Comparison of ENCODE assay signal across 25 cellular contexts in genomic region chr2:160199053-160199452, GRCh38. TPM values are rescaled to one million over a fixed set of nuclear protein-coding genes. Genes with fewer than 3 reads are reported as not detected.
DNase-seq lines count a peak whose midpoint lies in the region; ATAC-seq, FAIRE-seq and TF ChIP-seq lines count a peak whose summit lies in the region.
"Had no signal": no experiment of that assay in that cellular context is flagged by ENCODE, and none has a peak within 500 bp of the region (broad histone marks: within the 10 kb centered on the region; RNA-seq: fewer than 3 reads in every experiment).

No MANE protein-coding gene starts in this region.

- no peak overlapping the region for H3K56ac ChIP-seq in H1 (replicated peaks; ENCODE audit: insufficient read length, low read depth, low read length)

- H2BK12ac ChIP-seq in H1 (ENCODE audit: low read depth, low read length) = no peak overlapping the region

- H3K4me3 ChIP-seq in H1 (ENCODE audit: extremely low read depth in 1 of 4, insufficient read depth in 2 of 4, low read depth in 3 of 4, low read length in 4 of 4) (no peak overlapping the region), psoas muscle (no peak overlapping the region), uterus (no peak overlapping the region)
- H3K4me3 ChIP-seq: coronary artery, heart right ventricle had no signal

- peak overlapping the region; percentile 75 for H3K4me3 Mint-ChIP-seq in Calu3 (ENCODE audit: low read depth, unreplicated experiment)
- H3K4me3 Mint-ChIP-seq: activated CD8-positive, alpha-beta T cell treated with anti-CD3 and anti-CD28 coated beads, Interleukin-2, amount 10 ng/mL, durations not matched to agents 7 days and 5 days; CD8-positive, alpha-beta T cell; memory B cell; natural killer cell had no signal

- no peak overlapping the region for H4K91ac ChIP-seq in H1 (replicated peaks; ENCODE audit: insufficient read length, low read length)

- no peak overlapping the region for H3K18ac ChIP-seq in H1 (ENCODE audit: extremely low read depth, low read length)

- no peaks in the 10 kb centered on the region for H3K23me2 ChIP-seq in H1 (ENCODE audit: low read depth, low read length)

- 0 out of 2 replicates have a peak overlapping the region, but pooled peaks have one; percentile 25 for H2AFZ ChIP-seq in H1 (ENCODE audit: low read length)

- H3K27ac ChIP-seq in H1 (ENCODE audit: low read depth, low read length) (no peak overlapping the region), psoas muscle (peak overlapping the region; percentile 30), uterus (no peak overlapping the region)
- H3K27ac ChIP-seq: brain microvascular endothelial cell, coronary artery, heart right ventricle had no signal

- intact Hi-C loops in Calu3 (cut with micrococcal nuclease; ENCODE audit: unreplicated experiment) (no loop called here), left colon (cut with DNase I, micrococcal nuclease) (no loop called here), psoas muscle (cut with DNase I) (no loop called here), uterus (cut with DNase I; ENCODE audit: low total_unique reads) (no loop called here)

- no peak for FAIRE-seq in H1 (lab: Jason Lieb, UNC)
- FAIRE-seq: GM18507 had no signal

- no peak overlapping the region for H3K9ac ChIP-seq in H1 (replicated peaks in 1 of 4; ENCODE audit: extremely low read depth in 1 of 4, low read depth in 3 of 4, low read length in 3 of 4)

- TF ChIP-seq POLR2A in H1 (IDR thresholded peaks at IDR 0.05; ENCODE audit: control extremely low read depth in 1 of 2, low read depth in 2 of 2, low read length in 2 of 2) (no peak), uterus (IDR thresholded peaks at IDR 0.05) (no peak)

- H3K4ac ChIP-seq in H1 (replicated peaks; ENCODE audit: insufficient read length, low read depth, low read length) = no peak overlapping the region

- no peaks in the 10 kb centered on the region for H3K9me3 Mint-ChIP-seq in Calu3 (ENCODE audit: low read depth, unreplicated experiment)
- H3K9me3 Mint-ChIP-seq: CD8-positive, alpha-beta T cell; memory B cell had no signal

- WGBS in H1 (ENCODE audit: extremely low coverage in 1 of 2, insufficient coverage in 1 of 2, insufficient read length in 1 of 2, insufficient replicate concordance in 2 of 2, low coverage in 1 of 2, low lambda C conversion rate in 2 of 2, missing lambda C conversion rate in 1 of 2), 2 experiments = 92% methylated on average over 1 of the region's 1 CpG; no CpG with 5 or more reads in 1 of the 2 experiments
- 93 to 96% (median 95%) methylated on average over 1 of the region's 1 CpG for WGBS in psoas muscle, 3 donors

- H3K4me1 Mint-ChIP-seq in Calu3 (ENCODE audit: low read depth, unreplicated experiment) = peaks cover 44% of the 10 kb centered on the region

- no peaks in the 10 kb centered on the region for H3K36me3 ChIP-seq in H1 (ENCODE audit: control insufficient read depth in 2 of 4, insufficient read depth in 4 of 4, low read length in 3 of 4)
- peaks cover 0 to 9% of the 10 kb centered on the region in 2 donors for H3K36me3 ChIP-seq in psoas muscle (ENCODE audit: insufficient read depth in 1 of 2, low read depth in 1 of 2)
- H3K36me3 ChIP-seq in uterus = no peaks in the 10 kb centered on the region
- H3K36me3 ChIP-seq: brain microvascular endothelial cell, heart right ventricle had no signal

- no peak overlapping the region for H2BK20ac ChIP-seq in H1 (ENCODE audit: low read length)

- no peak for TF ChIP-seq EP300 in H1 (IDR thresholded peaks at IDR 0.05; ENCODE audit: borderline replicate concordance in 1 of 2, low read depth in 2 of 2, low read length in 2 of 2)

- H3K4me1 ChIP-seq in H1 (replicated peaks in 1 of 4; ENCODE audit: control insufficient read depth in 3 of 4, insufficient read depth in 4 of 4, low read length in 3 of 4) (no peaks in the 10 kb centered on the region), psoas muscle (peaks cover 21% of the 10 kb centered on the region), uterus (no peaks in the 10 kb centered on the region)

- no peaks in the 10 kb centered on the region for H3K79me1 ChIP-seq in H1 (ENCODE audit: low read depth, low read length)

- peak overlapping the region; percentile 73 for H3K27ac Mint-ChIP-seq in Calu3 (ENCODE audit: unreplicated experiment)
- H3K27ac Mint-ChIP-seq: activated CD8-positive, alpha-beta T cell treated with anti-CD3 and anti-CD28 coated beads, Interleukin-2, amount 10 ng/mL, durations not matched to agents 7 days and 5 days; CD8-positive, alpha-beta T cell; memory B cell; natural killer cell had no signal

- no peak overlapping the region for H4K8ac ChIP-seq in H1 (ENCODE audit: extremely low read depth, insufficient read depth, low read length)

- DNase-seq in Calu3 (no peak), H1 (ENCODE audit: low read depth in 1 of 2, low spot score in 2 of 2) (no peak), left colon (no peak), psoas muscle (no peak), uterus (no peak)
- DNase-seq in stimulated activated CD4-positive, alpha-beta T cell treated with anti-CD3 and anti-CD28 coated beads, Interleukin-1b, Interleukin-23, amount 100 ng/mL, for 48 hours = no peak
- DNase-seq: 8988T; activated CD8-positive, alpha-beta T cell treated with anti-CD3 and anti-CD28 coated beads, Interleukin-2, amount 10 ng/mL, durations not matched to agents 7 days and 5 days; activated gamma-delta T cell treated with Interleukin-2 at 50 U/mL for 16 hours; brain microvascular endothelial cell; CD8-positive, alpha-beta T cell; GDM1; heart right ventricle; Karpas-422; natural killer cell; NCI-H187 treated with DMSO at 0.1 percent for 48 hours; Right ventricle myocardium superior had no signal

- no peak overlapping the region for H3K14ac ChIP-seq in H1 (ENCODE audit: insufficient read length)

- peaks cover 46% of the 10 kb centered on the region for H3K36me3 Mint-ChIP-seq in Calu3 (ENCODE audit: insufficient read depth, unreplicated experiment)
- H3K36me3 Mint-ChIP-seq: CD8-positive, alpha-beta T cell; memory B cell had no signal

- no peak overlapping the region for H2AK5ac ChIP-seq in H1 (ENCODE audit: low read depth, low read length)

- no peak overlapping the region for H2BK120ac ChIP-seq in H1 (replicated peaks; ENCODE audit: low read depth, low read length)

- no peaks in the 10 kb centered on the region for H3K79me2 ChIP-seq in H1 (ENCODE audit: control insufficient read depth in 1 of 2, insufficient read depth in 2 of 2, low read length in 2 of 2)

- no peak for TF ChIP-seq RAD21 in H1 (IDR thresholded peaks at IDR 0.05 in 1 of 2, conservative IDR thresholded peaks at IDR 0.05 in 1 of 2; ENCODE audit: low read depth in 2 of 2, low read length in 2 of 2)

- BruUV-seq in Calu3 (replicated peaks; lab: Mats Ljungman, UMichigan) = no TSS peak

- H4K20me1 ChIP-seq in H1 (replicated peaks in 1 of 2; ENCODE audit: control insufficient read depth in 1 of 2, insufficient read depth in 2 of 2, low read length in 2 of 2) = no peaks in the 10 kb centered on the region

- TF ChIP-seq CTCF in Calu3 (IDR thresholded peaks at IDR 0.05; ENCODE audit: unreplicated experiment) = no peak
- no peak for TF ChIP-seq CTCF in H1 (IDR thresholded peaks at IDR 0.05; ENCODE audit: control extremely low read depth in 1 of 3, insufficient read depth in 1 of 3, low read depth in 1 of 3, low read length in 3 of 3)
- TF ChIP-seq CTCF in psoas muscle (IDR thresholded peaks at IDR 0.05) = no peak
- no peak for TF ChIP-seq CTCF in uterus (IDR thresholded peaks at IDR 0.05)

- no peak overlapping the region for H3K23ac ChIP-seq in H1 (ENCODE audit: insufficient read length)

- H3K27me3 Mint-ChIP-seq in Calu3 (ENCODE audit: unreplicated experiment) = no peaks in the 10 kb centered on the region
- H3K27me3 Mint-ChIP-seq: memory B cell had no signal

- ATAC-seq in left colon (peak; percentile 51), psoas muscle (no peak), GM18870 (IDR thresholded peaks at IDR 0.05; ENCODE audit: unreplicated experiment) (no peak), HG03159 (IDR thresholded peaks at IDR 0.05; ENCODE audit: unreplicated experiment) (no peak)
- ATAC-seq: activated CD4-positive, CD25-positive, alpha-beta regulatory T cell treated with anti-CD3 and anti-CD28 coated beads, Interleukin-2, amount 50 U/mL, for 24 hours; activated CD8-positive, alpha-beta T cell treated with anti-CD3 and anti-CD28 coated beads, Interleukin-2, amount 10 ng/mL, durations not matched to agents 7 days and 5 days; CD8-positive, alpha-beta T cell; HCT116; heart right ventricle; natural killer cell; sciatic nerve had no signal

- no peak overlapping the region for H2BK15ac ChIP-seq in H1 (ENCODE audit: low read length)

- CTCF ChIA-PET in Calu3 (lab: Charles Lee) (no interaction called here), H1 (lab: Charles Lee; ENCODE audit: partially characterized antibody) (no interaction called here)

- H4K5ac ChIP-seq in H1 (ENCODE audit: insufficient read length, low read depth, low read length) = no peak overlapping the region

- POLR2A ChIA-PET in H1 (lab: Charles Lee; ENCODE audit: partially characterized antibody) = no interaction called here

- H3K4me2 ChIP-seq in H1 (ENCODE audit: insufficient read depth in 1 of 2, low read depth in 2 of 2, low read length in 2 of 2) = no peak overlapping the region

- H3K9me3 ChIP-seq in H1 (ENCODE audit: insufficient read depth in 2 of 2, low read depth in 1 of 2, low read length in 1 of 2) (no peaks in the 10 kb centered on the region), psoas muscle (no peaks in the 10 kb centered on the region), uterus (no peaks in the 10 kb centered on the region)
- H3K9me3 ChIP-seq: heart right ventricle had no signal

- H3K27me3 ChIP-seq in H1 (replicated peaks in 1 of 4; ENCODE audit: control insufficient read depth in 3 of 4, extremely low read depth in 1 of 4, insufficient read depth in 3 of 4, low read length in 3 of 4) (no peaks in the 10 kb centered on the region), psoas muscle (ENCODE audit: insufficient read depth in 3 of 3, low read length in 2 of 3) (no peaks in the 10 kb centered on the region), uterus (no peaks in the 10 kb centered on the region)
- H3K27me3 ChIP-seq: brain microvascular endothelial cell, heart right ventricle had no signal

- H2BK5ac ChIP-seq in H1 (ENCODE audit: low read depth, low read length) = no peak overlapping the region

RNA-seq across cellular contexts. Expression of gene ITGB6, which starts 1.0 kb away (rescaled TPM):
- total RNA-seq in Calu3 (2022) (50.0 and 84.8 TPM in 2 replicates), left colon (10 to 100 TPM; 19.7 to 28.0 TPM), psoas muscle (10 to 100 TPM in 2 of 4 donors, 1 to 10 TPM in 2; 4.6 to 24.3 (median 10.0) TPM), uterus (1 to 10 TPM in 1 of 4 donors, under 1 TPM in 1, not detected in 2; 0.59 to 1.5 TPM)
- total RNA-seq in H1 (2021; fragmentation: NEBNext Ultra II Directional; extraction: Animal tissue kit (Norgen Biotek cat#: 25700)) = not detected in 2 replicates
- polyA plus RNA-seq in H1 (2011; rRNA removed) (not detected in 2 replicates), psoas muscle (1 to 10 TPM; 2.1 to 4.8 (median 3.0) TPM)
- not detected for polyA plus RNA-seq in H1 (2011; cell fraction: cytosol; rRNA removed)
- not detected for polyA plus RNA-seq in H1 (2011; cell fraction: nucleus; rRNA removed)
- not detected in 4 replicates for polyA plus RNA-seq in H1 (2012, experiment 1 of 2)
- polyA plus RNA-seq in H1 (2012, experiment 2 of 2) = not detected
- polyA plus RNA-seq in H1 (2013, experiment 1 of 2) = not detected
- polyA plus RNA-seq in H1 (2013, experiment 2 of 2) = not detected
- polyA minus RNA-seq in H1 (2011; rRNA and poly(A)+ RNA removed) = not detected in 2 replicates
- not detected for polyA minus RNA-seq in H1 (2011; cell fraction: cytosol; rRNA and poly(A)+ RNA removed)
- polyA minus RNA-seq in H1 (2011; cell fraction: nucleus; rRNA and poly(A)+ RNA removed) = not detected
- total RNA-seq: activated CD8-positive, alpha-beta T cell treated with anti-CD3 and anti-CD28 coated beads, Interleukin-2, amount 10 ng/mL, durations not matched to agents 7 days and 5 days; CD8-positive, alpha-beta T cell; natural killer cell; sciatic nerve had no signal
